24 cellular contexts compared by ENCODE assay signal in genomic region chr5:90477816-90478215, GRCh38. TPM values are rescaled to one million over a fixed set of nuclear protein-coding genes. Genes with fewer than 3 reads are reported as not detected.
A peak's percentile ranks its signal among the peaks of the same experiment; 100 is the strongest.
DNase-seq lines count a peak whose midpoint lies in the region; ATAC-seq, FAIRE-seq and TF ChIP-seq lines count a peak whose summit lies in the region.
"Had no signal": no experiment of that assay in that cellular context is flagged by ENCODE, and none has a peak within 500 bp of the region (broad histone marks: within the 10 kb centered on the region; RNA-seq: fewer than 3 reads in every experiment).

No MANE protein-coding gene starts in this region.

- FAIRE-seq in GM12892 (lab: Jason Lieb, UNC), result no peak
- FAIRE-seq: keratinocyte, small intestine had no signal

- no peak for TF ChIP-seq CTCF in breast epithelium (IDR thresholded peaks at IDR 0.05)
- no peak for TF ChIP-seq CTCF in MCF 10A (IDR thresholded peaks at IDR 0.05; ENCODE audit: unreplicated experiment)
- no peak for TF ChIP-seq CTCF in right lobe of liver (IDR thresholded peaks at IDR 0.05)
- TF ChIP-seq CTCF in upper lobe of right lung (IDR thresholded peaks at IDR 0.05), result no peak

- no peaks in the 10 kb centered on the region for H3K9me3 ChIP-seq in breast epithelium
- H3K9me3 ChIP-seq in right lobe of liver, result no peaks in the 10 kb centered on the region
- H3K9me3 ChIP-seq in upper lobe of right lung, result no peaks in the 10 kb centered on the region
- H3K9me3 ChIP-seq: heart right ventricle had no signal

- BruUV-seq in MCF 10A (replicated peaks; lab: Mats Ljungman, UMichigan), result no TSS peak

- intact Hi-C loops in breast epithelium (cut with DNase I; ENCODE audit: low total_unique reads) (no loop called here), MCF 10A (cut with micrococcal nuclease) (no loop called here), right lobe of liver (cut with DNase I) (no loop called here), upper lobe of right lung (cut with DNase I) (no loop called here)

- no peak overlapping the region for H3K4me3 Mint-ChIP-seq in MCF 10A (ENCODE audit: unreplicated experiment)
- H3K4me3 Mint-ChIP-seq: activated T-cell treated with anti-CD3 and anti-CD28 coated beads, Interleukin-2, amount 50 U/mL, for 24 hours; B cell; HFFc6; nephron progenitor cell; type B pancreatic cell had no signal

- H3K4me3 ChIP-seq in breast epithelium, result peak overlapping the region; percentile 2 to 58 (median 41)
- H3K4me3 ChIP-seq in right lobe of liver, result peak overlapping the region; percentile 9 to 42 (median 37)
- peak overlapping the region; percentile 12 for H3K4me3 ChIP-seq in upper lobe of right lung

- TF ChIP-seq POLR2A in breast epithelium (IDR thresholded peaks at IDR 0.05) (no peak), right lobe of liver (IDR thresholded peaks at IDR 0.05) (no peak), GM12892 (IDR thresholded peaks at IDR 0.05; ENCODE audit: low read depth, low read length) (no peak)

- POLR2A ChIA-PET in MCF 10A (lab: Yijun Ruan, JAX), result interaction anchor here (1.1 to 4.9 kb wide), 4 partner anchors 21 to 69 kb away, joined by 3 to 68 read pairs (median 6); partner anchors contain the start of genes CETN3 and LYSMD3

- H3K36me3 Mint-ChIP-seq in MCF 10A (ENCODE audit: insufficient read depth, unreplicated experiment), result no peaks in the 10 kb centered on the region
- H3K36me3 Mint-ChIP-seq: type B pancreatic cell had no signal

- DNase-seq in breast epithelium (ENCODE audit: low spot score in 2 of 2) (no peak), MCF 10A (ENCODE audit: unreplicated experiment) (no peak), dermis blood vessel endothelial cell (peak; percentile 35), right lobe of liver (no peak), upper lobe of right lung (no peak), GM12892 (ENCODE audit: insufficient read length) (no peak), DMS79 treated with DMSO at 0.1 percent for 48 hours (lab: John Stamatoyannopoulos, UW) (no peak), left lobe of liver (ENCODE audit: low spot score) (no peak)
- DNase-seq: activated CD4-positive, alpha-beta T cell treated with anti-CD3 and anti-CD28 coated beads for 1 hour; activated naive CD4-positive, alpha-beta T cell treated with anti-CD3 and anti-CD28 coated beads, Interleukin-2, amount 50 U/mL, for 16 hours; activated T-cell treated with anti-CD3 and anti-CD28 coated beads, Interleukin-2, amount 50 U/mL, for 24 hours; aorta; heart right ventricle; HFFc6; NCI-H1436 treated with DMSO at 0.1 percent for 48 hours; NCI-H526; small intestine; stimulated activated naive CD8-positive, alpha-beta T cell treated with anti-CD3 and anti-CD28 coated beads, Interleukin-15, Interleukin-2, amounts not matched to agents 100 U/mL and 50 U/mL, for 24 hours had no signal

- H3K27me3 Mint-ChIP-seq in MCF 10A (ENCODE audit: insufficient read depth, unreplicated experiment), result no peaks in the 10 kb centered on the region
- H3K27me3 Mint-ChIP-seq: activated T-cell treated with anti-CD3 and anti-CD28 coated beads, Interleukin-2, amount 50 U/mL, for 24 hours; B cell had no signal

- H3K9me3 Mint-ChIP-seq in MCF 10A (ENCODE audit: unreplicated experiment), result no peaks in the 10 kb centered on the region
- H3K9me3 Mint-ChIP-seq: activated T-cell treated with anti-CD3 and anti-CD28 coated beads, Interleukin-2, amount 50 U/mL, for 24 hours; endodermal cell; HFFc6; nephron progenitor cell; type B pancreatic cell had no signal

- peaks cover 17% of the 10 kb centered on the region for H3K4me1 Mint-ChIP-seq in MCF 10A (ENCODE audit: insufficient read depth, unreplicated experiment)

- H3K27ac Mint-ChIP-seq in MCF 10A (ENCODE audit: low read depth, unreplicated experiment), result no peak overlapping the region
- H3K27ac Mint-ChIP-seq: activated T-cell treated with anti-CD3 and anti-CD28 coated beads, Interleukin-2, amount 50 U/mL, for 24 hours; B cell; nephron progenitor cell; type B pancreatic cell had no signal

- no peaks in the 10 kb centered on the region for H3K27me3 ChIP-seq in breast epithelium
- H3K27me3 ChIP-seq in right lobe of liver, result no peaks in the 10 kb centered on the region
- no peaks in the 10 kb centered on the region for H3K27me3 ChIP-seq in upper lobe of right lung
- H3K27me3 ChIP-seq: heart right ventricle had no signal

- WGBS in right lobe of liver (ENCODE audit: insufficient coverage, low coverage, low lambda C conversion rate, missing lambda C conversion rate), result 50% methylated on average over 3 of the region's 3 CpGs

- CTCF ChIA-PET in MCF 10A (lab: Yijun Ruan, JAX), result interaction anchor here (0.9 to 1.9 kb wide), 5 partner anchors 19 to 53 kb away, joined by 3 to 5 read pairs (median 4); no protein-coding TSS in a partner anchor

- no peaks in the 10 kb centered on the region for H3K36me3 ChIP-seq in breast epithelium
- H3K36me3 ChIP-seq in right lobe of liver, result no peaks in the 10 kb centered on the region
- no peaks in the 10 kb centered on the region for H3K36me3 ChIP-seq in upper lobe of right lung
- H3K36me3 ChIP-seq: heart right ventricle had no signal

- H3K4me1 ChIP-seq in breast epithelium (no peaks in the 10 kb centered on the region), right lobe of liver (peaks cover 0 to 11% (median 0%) of the 10 kb centered on the region in 4 donors), upper lobe of right lung (peaks cover 4% of the 10 kb centered on the region)

- ATAC-seq in right lobe of liver, result no peak
- no peak for ATAC-seq in upper lobe of right lung
- ATAC-seq in left lobe of liver, result no peak
- ATAC-seq: heart right ventricle; stimulated activated naive CD8-positive, alpha-beta T cell treated with anti-CD3 and anti-CD28 coated beads, Interleukin-15, Interleukin-2, amounts not matched to agents 100 U/mL and 50 U/mL, for 24 hours had no signal

- H3K27ac ChIP-seq in breast epithelium, result peak overlapping the region; percentile 75 to 84
- H3K27ac ChIP-seq in right lobe of liver, result peak overlapping the region; percentile 0 to 68 (median 29)
- no peak overlapping the region for H3K27ac ChIP-seq in upper lobe of right lung
- H3K27ac ChIP-seq: 22Rv1, heart right ventricle had no signal

RNA-seq across cellular contexts. Expression of gene POLR3G, which starts 3.2 kb away (rescaled TPM):
- 1 to 10 TPM; 2.0 to 4.8 (median 2.4) TPM for total RNA-seq in breast epithelium
- 13.2 and 13.6 TPM in 2 replicates for total RNA-seq in MCF 10A (2022)
- 4.9 and 12.3 TPM in 2 replicates for total RNA-seq in dermis blood vessel endothelial cell
- 1 to 10 TPM; 1.2 to 7.7 (median 2.0) TPM for total RNA-seq in right lobe of liver
- total RNA-seq in upper lobe of right lung, result 0.93 TPM
- 19.5 TPM for polyA plus RNA-seq in GM12892 (2012; ENCODE audit: missing spikeins)
- 2.2 TPM for total RNA-seq in left lobe of liver

RNA-seq across cellular contexts. Expression of gene MBLAC2, which starts 3.2 kb away (rescaled TPM):
- total RNA-seq in breast epithelium (1 to 10 TPM; 4.5 to 10.0 (median 5.2) TPM), MCF 10A (2022) (9.1 and 9.4 TPM in 2 replicates), dermis blood vessel endothelial cell (5.6 and 6.3 TPM in 2 replicates), right lobe of liver (1 to 10 TPM; 2.3 to 5.3 (median 3.9) TPM), upper lobe of right lung (4.5 TPM), left lobe of liver (4.4 TPM)
- 4.3 TPM for polyA plus RNA-seq in GM12892 (2012; ENCODE audit: missing spikeins)

RNA-seq across cellular contexts. Expression of gene LYSMD3, which starts 51.6 kb away (rescaled TPM):
- total RNA-seq in breast epithelium (10 to 100 TPM; 11.5 to 19.3 (median 15.7) TPM), MCF 10A (2022) (25.6 and 27.4 TPM in 2 replicates), dermis blood vessel endothelial cell (18.7 and 26.2 TPM in 2 replicates), right lobe of liver (10 to 100 TPM; 11.4 to 16.6 (median 13.3) TPM), upper lobe of right lung (21.0 TPM), left lobe of liver (12.6 TPM)
- 7.3 TPM for polyA plus RNA-seq in GM12892 (2012; ENCODE audit: missing spikeins)
